ENCODE assay signal across 9 cellular contexts in genomic region chr1:153260473-153260979, GRCh38.
DNase-seq lines count a peak whose midpoint lies in the region; ATAC-seq and TF ChIP-seq lines count a peak whose summit lies in the region.
"Had no signal": no experiment of that assay in that cellular context is flagged by ENCODE, and none has a peak within 500 bp of the region (broad histone marks: within the 10 kb centered on the region; RNA-seq: fewer than 3 reads in every experiment).

No MANE protein-coding gene starts in this region.

- ATAC-seq in GM18511 (IDR thresholded peaks at IDR 0.05; ENCODE audit: unreplicated experiment) (peak; percentile 51), HG03457 (IDR thresholded peaks at IDR 0.05; ENCODE audit: unreplicated experiment) (no peak), HG03196 (IDR thresholded peaks at IDR 0.05; ENCODE audit: unreplicated experiment) (no peak)

- no peak for TF ChIP-seq CTCF in coronary artery (IDR thresholded peaks at IDR 0.05)

- H3K27ac ChIP-seq in coronary artery (no peak overlapping the region), skin epidermis (peak overlapping the region in 3 of 21 experiments; percentile 46 to 59 (median 53))

- H3K4me3 ChIP-seq in coronary artery = peak overlapping the region; percentile 73
- H3K4me3 ChIP-seq in skin epidermis = peak overlapping the region in 6 of 7 experiments; percentile 36 to 60 (median 44)

- DNase-seq in NCI-H345 treated with DMSO at 0.1 percent for 48 hours (lab: John Stamatoyannopoulos, UW; ENCODE audit: unreplicated experiment) (peak; percentile 29), coronary artery (ENCODE audit: low spot score) (no peak), SIG-M5 treated with dmso at 0.1 percent for 504 hours (lab: John Stamatoyannopoulos, UW; ENCODE audit: unreplicated experiment) (no peak), DMS53 treated with DMSO at 0.1 percent for 48 hours (lab: John Stamatoyannopoulos, UW; ENCODE audit: unreplicated experiment) (no peak)
- DNase-seq: PC-3 had no signal
